In genomic region chr11:17630936-17631335, GRCh38 we compare ENCODE assay signal across 19 cellular contexts.
DNase-seq lines count a peak whose midpoint lies in the region; ATAC-seq, FAIRE-seq and TF ChIP-seq lines count a peak whose summit lies in the region.
"Had no signal": no experiment of that assay in that cellular context is flagged by ENCODE, and none has a peak within 500 bp of the region (broad histone marks: within the 10 kb centered on the region; RNA-seq: fewer than 3 reads in every experiment).

No MANE protein-coding gene starts in this region.

- H3K4me2 ChIP-seq in H9 (ENCODE audit: insufficient read depth, insufficient read length, low read length), result no peak overlapping the region

- H2BK20ac ChIP-seq in H9 (ENCODE audit: low read depth, low read length, poor library complexity, severe bottlenecking), result no peak overlapping the region

- no peak overlapping the region for H2AK5ac ChIP-seq in H9 (ENCODE audit: insufficient read length, low read length)

- H3K9me3 ChIP-seq in psoas muscle, result no peaks in the 10 kb centered on the region
- H3K9me3 ChIP-seq in H9 (ENCODE audit: control insufficient read depth, low read depth, low read length), result no peaks in the 10 kb centered on the region

- H3K56ac ChIP-seq in H9 (ENCODE audit: insufficient read length, low read depth, low read length), result no peak overlapping the region

- H3T11ph ChIP-seq in H9 (ENCODE audit: low read length), result no peak overlapping the region

- H4K20me1 ChIP-seq in H9 (ENCODE audit: control insufficient read depth, insufficient read depth, insufficient read length), result no peaks in the 10 kb centered on the region

- H2AFZ ChIP-seq in H9 (ENCODE audit: low read length), result no peak overlapping the region

- H4K8ac ChIP-seq in H9 (replicated peaks; ENCODE audit: insufficient read length, low read depth, low read length), result no peak overlapping the region

- H3K36me3 ChIP-seq in bronchial epithelial cell (ENCODE audit: control insufficient read depth, insufficient read depth, low read length) (no peaks in the 10 kb centered on the region), psoas muscle (ENCODE audit: insufficient read depth in 1 of 2, low read depth in 1 of 2) (no peaks in the 10 kb centered on the region)

- no peak overlapping the region for H4K91ac ChIP-seq in H9 (ENCODE audit: insufficient read length, low read depth, low read length)

- peak; percentile 1 for DNase-seq in Ammon's horn (ENCODE audit: low spot score)
- no peak for DNase-seq in bronchial epithelial cell (ENCODE audit: low read depth)
- no peak for DNase-seq in psoas muscle
- no peak for DNase-seq in GM20000 (ENCODE audit: low spot score)
- DNase-seq in H9, result no peak
- DNase-seq in activated T-cell treated with anti-CD3 and anti-CD28 coated beads for 4 hours, result no peak
- DNase-seq: AML-193; C1 segment of cervical spinal cord; Calu3; CD4-positive, alpha-beta memory T cell; COR-L47; DMS53; DMS79 treated with DMSO at 0.1 percent for 48 hours; GF-D8; GOT3 had no signal

- H3K27ac ChIP-seq in psoas muscle (no peak overlapping the region), H9 (ENCODE audit: insufficient read length, low read depth, low read length) (no peak overlapping the region)

- peaks cover 3% of the 10 kb centered on the region for H3K27me3 ChIP-seq in bronchial epithelial cell (ENCODE audit: control insufficient read depth, insufficient read depth, low read length)
- no peaks in the 10 kb centered on the region for H3K27me3 ChIP-seq in psoas muscle (ENCODE audit: insufficient read depth in 3 of 3, low read length in 2 of 3)
- no peaks in the 10 kb centered on the region for H3K27me3 ChIP-seq in H9 (ENCODE audit: insufficient read depth, low read length)

- H3K79me1 ChIP-seq in H9 (ENCODE audit: insufficient read depth, low read depth, low read length, poor library complexity, severe bottlenecking), result no peaks in the 10 kb centered on the region

- 30 to 45% (median 42%) methylated on average over 2 of the region's 2 CpGs for WGBS in psoas muscle, 3 donors
- no CpG with 5 or more reads among the region's 2 CpGs for WGBS in H9 (ENCODE audit: extremely low coverage, insufficient read length, low lambda C conversion rate)

- no peak overlapping the region for H3K27ac Mint-ChIP-seq in H9
- H3K27ac Mint-ChIP-seq: CD4-positive, alpha-beta memory T cell had no signal

- no peak overlapping the region for H2BK15ac ChIP-seq in H9 (ENCODE audit: low read depth, low read length)

- H3K4me3 Mint-ChIP-seq in H9, result no peak overlapping the region
- H3K4me3 Mint-ChIP-seq: CD4-positive, alpha-beta memory T cell had no signal

- H3K79me2 ChIP-seq in H9 (ENCODE audit: insufficient read depth, low read length), result no peaks in the 10 kb centered on the region

- no peak overlapping the region for H3K18ac ChIP-seq in H9 (ENCODE audit: insufficient read length, low read depth, low read length)

- H3K9me3 Mint-ChIP-seq in H9, result no peaks in the 10 kb centered on the region

- no peak overlapping the region for H3K23ac ChIP-seq in H9 (ENCODE audit: insufficient read length, low read depth, low read length)

- no peak overlapping the region for H3K4me3 ChIP-seq in bronchial epithelial cell (ENCODE audit: low read depth, low read length)
- H3K4me3 ChIP-seq in psoas muscle, result no peak overlapping the region

- no peaks in the 10 kb centered on the region for H3K36me3 Mint-ChIP-seq in H9 (ENCODE audit: insufficient read depth in 1 of 3, low read depth in 3 of 3)
- H3K36me3 Mint-ChIP-seq: CD4-positive, alpha-beta memory T cell had no signal

- H3K9ac ChIP-seq in H9 (ENCODE audit: extremely low read depth, insufficient read length, low read length), result no peak overlapping the region

- H4K5ac ChIP-seq in H9 (ENCODE audit: insufficient read length, low read depth, low read length), result no peak overlapping the region

- H2BK120ac ChIP-seq in H9 (ENCODE audit: low read depth, low read length, poor library complexity, severe bottlenecking), result no peak overlapping the region

- intact Hi-C loops in psoas muscle (cut with DNase I), result loop anchor here (5.0 kb wide), 2 partner anchors 51 to 86 kb away; partner anchors contain the start of gene MYOD1 (in 1 of the 2)

- peaks cover 34% of the 10 kb centered on the region for H3K27me3 Mint-ChIP-seq in H9 (ENCODE audit: low read depth)

- peaks cover 0 to 5% of the 10 kb centered on the region in 2 experiments; a peak in 2 of 4 replicates for H3K4me1 Mint-ChIP-seq in H9
- H3K4me1 Mint-ChIP-seq: CD4-positive, alpha-beta memory T cell had no signal

- H3K14ac ChIP-seq in H9 (ENCODE audit: insufficient read depth, low read length), result no peak overlapping the region

- TF ChIP-seq CTCF in bronchial epithelial cell (IDR thresholded peaks at IDR 0.05; ENCODE audit: insufficient read depth, low read length, severe bottlenecking) (no peak), psoas muscle (IDR thresholded peaks at IDR 0.05) (no peak), GM20000 (IDR thresholded peaks at IDR 0.05; ENCODE audit: extremely low read depth, missing control alignments) (no peak), H9 (conservative IDR thresholded peaks at IDR 0.05) (no peak)

- H3K4me1 ChIP-seq in psoas muscle, result peaks cover 9% of the 10 kb centered on the region
- no peaks in the 10 kb centered on the region for H3K4me1 ChIP-seq in H9 (ENCODE audit: insufficient read depth, low read length)

- H2BK12ac ChIP-seq in H9 (ENCODE audit: insufficient read length, low read depth, low read length), result no peak overlapping the region

- no peak overlapping the region for H3K4ac ChIP-seq in H9 (ENCODE audit: low read depth, low read length)

- no peak overlapping the region for H2BK5ac ChIP-seq in H9 (ENCODE audit: insufficient read length, low read length)

- no peaks in the 10 kb centered on the region for H3K23me2 ChIP-seq in H9 (ENCODE audit: insufficient read length, low read depth, low read length, poor library complexity, severe bottlenecking)

- ATAC-seq in psoas muscle, result peak; percentile 82 to 95 (median 90)

- FAIRE-seq in bronchial epithelial cell (lab: Jason Lieb, UNC), result peak; percentile 23
- FAIRE-seq: A204.1, GM12891, GM18507, H54 had no signal
